ENCODE assay signal across 8 cellular contexts in genomic region chr10:26697922-26698608, GRCh38. TPM values are rescaled to one million over a fixed set of nuclear protein-coding genes. Genes with fewer than 3 reads are reported as not detected.
DNase-seq lines count a peak whose midpoint lies in the region; ATAC-seq and TF ChIP-seq lines count a peak whose summit lies in the region.

No MANE protein-coding gene starts in this region.

- peak overlapping the region; percentile 50 to 91 for H3K27ac Mint-ChIP-seq in natural killer cell

- ATAC-seq in natural killer cell (no peak), omental fat pad (ENCODE audit: low FRiP score) (no peak), GM18517 (IDR thresholded peaks at IDR 0.05; ENCODE audit: unreplicated experiment) (no peak)

- H3K27me3 ChIP-seq in dorsolateral prefrontal cortex: peaks cover 0 to 12% (median 0%) of the 10 kb centered on the region in 45 donors

- H3K4me3 Mint-ChIP-seq in natural killer cell: peak overlapping the region; percentile 94

- H3K27ac ChIP-seq in dorsolateral prefrontal cortex: peak overlapping the region in 36 of 59 donors; percentile 77 to 98 (median 92)

- no peaks in the 10 kb centered on the region for H3K36me3 Mint-ChIP-seq in natural killer cell

- no peaks in the 10 kb centered on the region for H3K27me3 Mint-ChIP-seq in natural killer cell (ENCODE audit: low read depth in 2 of 2)

- H3K9me3 Mint-ChIP-seq in natural killer cell: no peaks in the 10 kb centered on the region

- no peak for TF ChIP-seq CTCF in dorsolateral prefrontal cortex (IDR thresholded peaks at IDR 0.05 in 54 of 56, conservative IDR thresholded peaks at IDR 0.05 in 2 of 56; ENCODE audit: low read depth in 1 of 56, partially characterized antibody in 56 of 56)
- no peak for TF ChIP-seq CTCF in natural killer cell (IDR thresholded peaks at IDR 0.05)
- TF ChIP-seq CTCF in omental fat pad (IDR thresholded peaks at IDR 0.05): no peak

- peaks cover 24 to 28% of the 10 kb centered on the region in 2 donors for H3K4me1 Mint-ChIP-seq in natural killer cell

- intact Hi-C loops in dorsolateral prefrontal cortex (cut with DNase I) (loop anchor here (5.0 to 10.0 kb wide), 2 partner anchors 164 to 167 kb away; partner anchors contain the start of gene ABI1 (in 2 of the 2)), natural killer cell (cut with micrococcal nuclease) (no loop called here)

- H3K4me3 ChIP-seq in GM08714 (ENCODE audit: low read length) (peak overlapping the region; percentile 94), dorsolateral prefrontal cortex (peak overlapping the region; percentile 56 to 98 (median 89))

- peak; percentile 32 for DNase-seq in NAMALWA (ENCODE audit: low spot score)
- peak in 1 of 10 donors; percentile 47 for DNase-seq in dorsolateral prefrontal cortex
- DNase-seq in natural killer cell: no peak
- DNase-seq in NCI-H2227 (lab: John Stamatoyannopoulos, UW; ENCODE audit: unreplicated experiment): no peak
- DNase-seq in omental fat pad (ENCODE audit: low spot score): no peak
- DNase-seq in NCI-H2107 treated with DMSO at 0.1 percent for 48 hours (lab: John Stamatoyannopoulos, UW; ENCODE audit: unreplicated experiment): no peak

RNA-seq across cellular contexts. Expression of gene PDSS1, which starts 0.6 kb away (rescaled TPM):
- total RNA-seq in dorsolateral prefrontal cortex (10 to 100 TPM in 17 of 120 experiments, 1 to 10 TPM in 103; 3.1 to 15.8 (median 7.4) TPM), natural killer cell (1 to 10 TPM; 3.5 to 4.4 (median 3.7) TPM), omental fat pad (10 to 100 TPM in 1 of 4 donors, 1 to 10 TPM in 3; 4.5 to 14.8 (median 5.0) TPM)
